Comparison of ENCODE assay signal across 15 cellular contexts in the genomic region with DNA sequence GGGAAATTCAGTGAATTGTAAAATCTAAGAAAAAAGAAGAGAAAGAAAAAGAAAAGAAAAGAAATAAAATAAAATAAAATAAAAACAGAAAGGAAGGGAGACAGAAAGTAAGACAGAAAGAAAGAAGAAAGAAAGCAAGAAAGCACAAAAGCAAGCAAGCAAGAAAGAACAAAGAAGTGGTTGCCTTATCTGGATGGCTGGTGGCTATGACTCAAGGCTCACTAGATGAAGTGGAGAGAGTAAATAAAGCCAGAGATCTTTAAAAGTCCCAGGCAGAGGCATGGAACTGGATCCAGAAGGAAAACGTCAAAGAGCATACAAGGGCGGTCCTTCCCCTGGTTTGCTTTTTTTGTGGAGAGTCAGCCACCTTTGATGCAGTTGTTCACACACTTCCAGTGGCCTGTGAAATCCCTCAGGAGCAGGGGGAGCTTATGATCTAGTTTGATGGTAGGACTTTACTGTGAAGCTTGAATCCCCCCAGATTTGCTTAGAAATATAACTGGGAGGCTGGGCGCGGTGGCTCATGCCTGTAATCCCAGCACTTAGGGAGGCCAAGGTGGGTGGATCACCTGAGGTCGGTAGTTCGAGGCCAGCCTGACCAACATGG.
DNase-seq lines count a peak whose midpoint lies in the region; TF ChIP-seq lines count a peak whose summit lies in the region.
"Had no signal": no experiment of that assay in that cellular context is flagged by ENCODE, and none has a peak within 500 bp of the region (broad histone marks: within the 10 kb centered on the region; RNA-seq: fewer than 3 reads in every experiment).

No MANE protein-coding gene starts in this region.

- no peak overlapping the region for H4K91ac ChIP-seq in mesenchymal stem cell (ENCODE audit: low read length)

- H2AFZ ChIP-seq in mesenchymal stem cell (ENCODE audit: low read depth, low read length) = no peak overlapping the region

- H3K4me2 ChIP-seq in BLaER1 (peak overlapping the region; percentile 72), mesenchymal stem cell (ENCODE audit: low read length, poor library complexity, severe bottlenecking) (no peak overlapping the region)

- H4K8ac ChIP-seq in mesenchymal stem cell (ENCODE audit: low read length) = no peak overlapping the region

- POLR2A ChIA-PET in activated CD4-positive, alpha-beta memory T cell treated with anti-CD3 and anti-CD28 coated beads for 36 hours (lab: Charles Lee) = no interaction called here

- peak overlapping the region; percentile 28 for H3K27ac ChIP-seq in BLaER1
- no peak overlapping the region for H3K27ac ChIP-seq in mesenchymal stem cell (ENCODE audit: low read length, poor library complexity, severe bottlenecking)
- H3K27ac ChIP-seq: ovary had no signal

- H2BK5ac ChIP-seq in mesenchymal stem cell (ENCODE audit: low read depth, low read length, poor library complexity, severe bottlenecking) = no peak overlapping the region

- 83% methylated on average over 6 of the region's 6 CpGs for WGBS in mesenchymal stem cell

- H2BK120ac ChIP-seq in mesenchymal stem cell (ENCODE audit: low read depth, low read length) = no peak overlapping the region

- H3K9me3 ChIP-seq in BLaER1 = peaks cover 4% of the 10 kb centered on the region; the same call in 1 of the 2 replicates
- H3K9me3 ChIP-seq in mesenchymal stem cell (ENCODE audit: control insufficient read depth, low read length) = no peaks in the 10 kb centered on the region
- H3K9me3 ChIP-seq: ovary had no signal

- H2AK5ac ChIP-seq in mesenchymal stem cell (ENCODE audit: low read length, severe bottlenecking) = no peak overlapping the region

- H3K27me3 ChIP-seq in BLaER1 (no peaks in the 10 kb centered on the region), mesenchymal stem cell (ENCODE audit: control insufficient read depth in 1 of 2, insufficient read depth in 1 of 2, low read length in 2 of 2) (no peaks in the 10 kb centered on the region)
- H3K27me3 ChIP-seq: ovary had no signal

- no peaks in the 10 kb centered on the region for H4K20me1 ChIP-seq in BLaER1

- no peak overlapping the region for H2BK15ac ChIP-seq in mesenchymal stem cell (ENCODE audit: low read depth, poor library complexity, severe bottlenecking)

- no peaks in the 10 kb centered on the region for H3K79me1 ChIP-seq in mesenchymal stem cell (replicated peaks; ENCODE audit: low read length, poor library complexity, severe bottlenecking)

- H3K23ac ChIP-seq in mesenchymal stem cell (ENCODE audit: low read length in 2 of 2) = no peak overlapping the region

- H3K27ac Mint-ChIP-seq in HFFc6 = peak overlapping the region; percentile 24; the same call in 1 of the 2 replicates
- H3K27ac Mint-ChIP-seq in activated CD4-positive, alpha-beta memory T cell treated with anti-CD3 and anti-CD28 coated beads for 36 hours = no peak overlapping the region
- H3K27ac Mint-ChIP-seq: activated naive CD8-positive, alpha-beta T cell treated with anti-CD3 and anti-CD28 coated beads for 36 hours; stimulated activated effector memory CD8-positive, alpha-beta T cell treated with anti-CD3 and anti-CD28 coated beads, Interleukin-12 subunit alpha, Interleukin-12 subunit beta, amount 100 ng/mL, for 72 hours had no signal

- H3K4me3 ChIP-seq in BLaER1 = no peak overlapping the region
- no peak overlapping the region for H3K4me3 ChIP-seq in choroid plexus epithelial cell (ENCODE audit: low read depth, low read length)
- no peak overlapping the region for H3K4me3 ChIP-seq in mesenchymal stem cell (ENCODE audit: insufficient read depth in 1 of 2, low read depth in 1 of 2, low read length in 2 of 2)
- H3K4me3 ChIP-seq: ovary had no signal

- H3K36me3 ChIP-seq in BLaER1 (no peaks in the 10 kb centered on the region), mesenchymal stem cell (ENCODE audit: control insufficient read depth in 1 of 2, insufficient read depth in 2 of 2, low read depth in 1 of 2, low read length in 2 of 2) (no peaks in the 10 kb centered on the region)
- H3K36me3 ChIP-seq: ovary had no signal

- no peak overlapping the region for H3K14ac ChIP-seq in mesenchymal stem cell (ENCODE audit: low read length in 2 of 2)

- no peak overlapping the region for H3K4me3 Mint-ChIP-seq in HFFc6
- no peak overlapping the region for H3K4me3 Mint-ChIP-seq in activated CD4-positive, alpha-beta memory T cell treated with anti-CD3 and anti-CD28 coated beads for 36 hours
- H3K4me3 Mint-ChIP-seq: activated naive CD8-positive, alpha-beta T cell treated with anti-CD3 and anti-CD28 coated beads for 36 hours; stimulated activated effector memory CD8-positive, alpha-beta T cell treated with anti-CD3 and anti-CD28 coated beads, Interleukin-12 subunit alpha, Interleukin-12 subunit beta, amount 100 ng/mL, for 72 hours had no signal

- H3K27me3 Mint-ChIP-seq in HFFc6 (ENCODE audit: insufficient read depth) = peaks cover 3% of the 10 kb centered on the region; the same call in 1 of the 2 replicates
- no peaks in the 10 kb centered on the region for H3K27me3 Mint-ChIP-seq in activated CD4-positive, alpha-beta memory T cell treated with anti-CD3 and anti-CD28 coated beads for 36 hours
- H3K27me3 Mint-ChIP-seq: activated naive CD8-positive, alpha-beta T cell treated with anti-CD3 and anti-CD28 coated beads for 36 hours had no signal

- H3K18ac ChIP-seq in mesenchymal stem cell (ENCODE audit: low read depth in 1 of 2, low read length in 2 of 2) = no peak overlapping the region

- H3K9ac ChIP-seq in BLaER1 (peak overlapping the region; percentile 32; the same call in 1 of the 2 replicates), mesenchymal stem cell (ENCODE audit: low read length) (no peak overlapping the region)

- TF ChIP-seq CTCF in HFFc6 (IDR thresholded peaks at IDR 0.05) (no peak), choroid plexus epithelial cell (conservative IDR thresholded peaks at IDR 0.05; ENCODE audit: low read depth, low read length) (no peak)

- H3K9me3 Mint-ChIP-seq in HFFc6 = no peaks in the 10 kb centered on the region
- H3K9me3 Mint-ChIP-seq in activated CD4-positive, alpha-beta memory T cell treated with anti-CD3 and anti-CD28 coated beads for 36 hours = no peaks in the 10 kb centered on the region
- H3K9me3 Mint-ChIP-seq: activated naive CD8-positive, alpha-beta T cell treated with anti-CD3 and anti-CD28 coated beads for 36 hours; stimulated activated effector memory CD8-positive, alpha-beta T cell treated with anti-CD3 and anti-CD28 coated beads, Interleukin-12 subunit alpha, Interleukin-12 subunit beta, amount 100 ng/mL, for 72 hours had no signal

- no peak for DNase-seq in HFFc6
- DNase-seq in choroid plexus epithelial cell (ENCODE audit: low read depth) = peak; percentile 56
- DNase-seq in mesenchymal stem cell = peak; percentile 69
- DNase-seq in activated CD4-positive, alpha-beta memory T cell treated with anti-CD3 and anti-CD28 coated beads for 36 hours = no peak
- DNase-seq in hippocampal formation (lab: John Stamatoyannopoulos, UW) = no peak
- no peak for DNase-seq in amygdala (lab: John Stamatoyannopoulos, UW)
- DNase-seq in pons (ENCODE audit: low spot score) = no peak
- DNase-seq: activated naive CD8-positive, alpha-beta T cell treated with anti-CD3 and anti-CD28 coated beads for 36 hours; C1 segment of cervical spinal cord; GDM1; head of caudate nucleus; MM.1S; ovary had no signal

- H3K4me1 ChIP-seq in BLaER1 = peaks cover 54% of the 10 kb centered on the region
- H3K4me1 ChIP-seq in mesenchymal stem cell (ENCODE audit: control insufficient read depth, insufficient read depth, low read depth, low read length) = no peaks in the 10 kb centered on the region

- H3K36me3 Mint-ChIP-seq in HFFc6 (ENCODE audit: low read depth) = no peaks in the 10 kb centered on the region
- H3K36me3 Mint-ChIP-seq in activated CD4-positive, alpha-beta memory T cell treated with anti-CD3 and anti-CD28 coated beads for 36 hours = no peaks in the 10 kb centered on the region
- H3K36me3 Mint-ChIP-seq: activated naive CD8-positive, alpha-beta T cell treated with anti-CD3 and anti-CD28 coated beads for 36 hours; stimulated activated effector memory CD8-positive, alpha-beta T cell treated with anti-CD3 and anti-CD28 coated beads, Interleukin-12 subunit alpha, Interleukin-12 subunit beta, amount 100 ng/mL, for 72 hours had no signal

- intact Hi-C loops in activated CD4-positive, alpha-beta memory T cell treated with anti-CD3 and anti-CD28 coated beads for 36 hours (cut with micrococcal nuclease) = no loop called here

- peaks cover 46% of the 10 kb centered on the region for H3K4me1 Mint-ChIP-seq in HFFc6 (ENCODE audit: low read depth)
- no peaks in the 10 kb centered on the region for H3K4me1 Mint-ChIP-seq in activated CD4-positive, alpha-beta memory T cell treated with anti-CD3 and anti-CD28 coated beads for 36 hours (ENCODE audit: low read depth)
- H3K4me1 Mint-ChIP-seq: activated naive CD8-positive, alpha-beta T cell treated with anti-CD3 and anti-CD28 coated beads for 36 hours; stimulated activated effector memory CD8-positive, alpha-beta T cell treated with anti-CD3 and anti-CD28 coated beads, Interleukin-12 subunit alpha, Interleukin-12 subunit beta, amount 100 ng/mL, for 72 hours had no signal

- H2BK12ac ChIP-seq in mesenchymal stem cell (ENCODE audit: low read length in 2 of 2) = no peak overlapping the region

- H3K4ac ChIP-seq in mesenchymal stem cell (ENCODE audit: low read depth in 1 of 2, low read length in 2 of 2) = no peak overlapping the region

- CTCF ChIA-PET in activated CD4-positive, alpha-beta memory T cell treated with anti-CD3 and anti-CD28 coated beads for 36 hours (lab: Charles Lee) = interaction anchor here (0.9 kb wide), 1 partner anchor 66 kb away, joined by 3 read pairs; no protein-coding TSS in a partner anchor

Comparison
In these comparisons a context has a peak if more than half of its experiments do, and no peak if none do; other contexts are left out.
1. DNase-seq: peak in choroid plexus epithelial cell (single experiment) and mesenchymal stem cell (single experiment); none in HFFc6 (single experiment), activated CD4-positive, alpha-beta memory T cell treated with anti-CD3 and anti-CD28 coated beads for 36 hours (single experiment), hippocampal formation (0 of 2), amygdala (0 of 56) and pons (single experiment).